Comparison of ENCODE assay signal across 10 cellular contexts in genomic region chr10:122930140-122930539, GRCh38. TPM values are rescaled to one million over a fixed set of nuclear protein-coding genes. Genes with fewer than 3 reads are reported as not detected.
"Had no signal": no experiment of that assay in that cellular context is flagged by ENCODE, and none has a peak within 500 bp of the region (broad histone marks: within the 10 kb centered on the region; RNA-seq: fewer than 3 reads in every experiment).

No MANE protein-coding gene starts in this region.

- H3K27ac Mint-ChIP-seq: IgD-negative memory B cell had no signal

- H3K4me2 ChIP-seq: KMS-11 had no signal

- H3K27ac ChIP-seq: HL-60, KMS-11 had no signal

- DNase-seq: IMR-90, KBM-7, KG1 had no signal

- H3K9me3 Mint-ChIP-seq: IgD-negative memory B cell had no signal

- H3K4me3 Mint-ChIP-seq: IgD-negative memory B cell had no signal

- H3K9ac ChIP-seq: KMS-11 had no signal

- ATAC-seq: HepG2 had no signal

- H3K27me3 Mint-ChIP-seq: IgD-negative memory B cell had no signal

- FAIRE-seq: HepG2, HTR-8/SVneo had no signal

RNA-seq across cellular contexts. Expression of gene FAM24A, which starts 19.7 kb away (rescaled TPM):
- total RNA-seq: HepG2, HT-29, HT1080, IMR-90 had no signal
- polyA plus RNA-seq: HepG2, IgD-negative memory B cell, IMR-90 had no signal

RNA-seq across cellular contexts. Expression of gene FAM24B, which starts 50.8 kb away (rescaled TPM):
- total RNA-seq: HT-29 had no signal
